13 cellular contexts compared by ENCODE assay signal in the genomic region with DNA sequence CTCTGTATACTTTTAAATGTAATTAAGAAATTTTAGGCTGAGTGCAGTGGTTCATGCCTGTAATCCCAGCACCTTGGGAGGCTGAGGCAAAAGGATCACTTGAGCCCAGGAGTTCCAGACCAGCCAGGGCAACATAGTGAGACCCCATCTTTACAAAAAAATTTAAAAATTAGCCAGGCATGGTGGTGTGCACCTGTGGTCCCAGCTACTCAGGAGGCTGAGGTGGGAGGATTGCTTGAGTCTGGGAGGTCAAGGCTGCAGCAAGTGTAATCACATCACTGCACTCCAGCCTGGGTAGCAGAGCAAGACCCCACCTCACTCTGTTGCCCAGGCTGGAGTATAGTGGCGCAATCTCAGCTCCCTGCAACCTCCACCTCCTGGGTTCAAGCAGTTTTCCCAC. TPM values are rescaled to one million over a fixed set of nuclear protein-coding genes. Genes with fewer than 3 reads are reported as not detected.
"Had no signal": no experiment of that assay in that cellular context is flagged by ENCODE, and none has a peak within 500 bp of the region (broad histone marks: within the 10 kb centered on the region; RNA-seq: fewer than 3 reads in every experiment).

No MANE protein-coding gene starts in this region.

RNA-seq across cellular contexts. Expression of a gene that starts 33.5 kb away (rescaled TPM):
- total RNA-seq: activated B cell treated with CpG ODN at 0.5 μM for 24 hours; activated CD4-positive, alpha-beta memory T cell treated with anti-CD3 and anti-CD28 coated beads for 36 hours; activated CD4-positive, alpha-beta memory T cell treated with anti-CD3 and anti-CD28 coated beads, Interleukin-2, amount 10 ng/mL, durations not matched to agents 7 days and 5 days; activated CD4-positive, alpha-beta T cell treated with anti-CD3 and anti-CD28 coated beads for 36 hours; activated CD4-positive, alpha-beta T cell treated with anti-CD3 and anti-CD28 coated beads, Interleukin-2, amount 10 ng/mL, durations not matched to agents 24 days and 14 days; activated CD4-positive, alpha-beta T cell treated with anti-CD3 and anti-CD28 coated beads, Interleukin-2, amount 10 ng/mL, durations not matched to agents 7 days and 5 days; activated CD8-positive, alpha-beta memory T cell treated with anti-CD3 and anti-CD28 coated beads for 36 hours; activated CD8-positive, alpha-beta memory T cell treated with anti-CD3 and anti-CD28 coated beads, Interleukin-2, amount 10 ng/mL, durations not matched to agents 7 days and 5 days; activated CD8-positive, alpha-beta T cell treated with anti-CD3 and anti-CD28 coated beads for 36 hours; activated CD8-positive, alpha-beta T cell treated with anti-CD3 and anti-CD28 coated beads, Interleukin-2, amount 10 ng/mL, durations not matched to agents 7 days and 5 days; T-helper 1 cell treated with Interleukin-12 subunit alpha and Interleukin-12 subunit beta and Interleukin-4 antibody, amounts not matched to agents 30 ng/mL and 1 ng/mL, for 36 hours; T-helper 17 cell; T-helper 2 cell treated with Interferon-gamma antibody and Interleukin-4, amounts not matched to agents 100 ng/mL and 5 ng/mL, for 36 hours had no signal
